Comparison of ENCODE assay signal across 13 cellular contexts in genomic region chr6:10655508-10656055, GRCh38. TPM values are rescaled to one million over a fixed set of nuclear protein-coding genes. Genes with fewer than 3 reads are reported as not detected.
DNase-seq lines count a peak whose midpoint lies in the region; ATAC-seq and TF ChIP-seq lines count a peak whose summit lies in the region.
"Had no signal": no experiment of that assay in that cellular context is flagged by ENCODE, and none has a peak within 500 bp of the region (broad histone marks: within the 10 kb centered on the region; RNA-seq: fewer than 3 reads in every experiment).

No MANE protein-coding gene starts in this region.

- no peak overlapping the region for H3K4me3 ChIP-seq in SU-DHL-6 (ENCODE audit: insufficient read depth, low read length, poor library complexity, severe bottlenecking)
- H3K4me3 ChIP-seq: colonic mucosa, mucosa of descending colon had no signal

- H3K27ac ChIP-seq in SU-DHL-6 (ENCODE audit: low read depth, low read length), result no peak overlapping the region
- H3K27ac ChIP-seq: colonic mucosa had no signal

- H3K4me3 Mint-ChIP-seq in naive B cell, result peak overlapping the region in 1 of 8 donors; percentile 16

- H3K27me3 ChIP-seq in SU-DHL-6 (ENCODE audit: low read length), result no peaks in the 10 kb centered on the region
- H3K27me3 ChIP-seq: colonic mucosa had no signal

- no peak overlapping the region for H3K9ac ChIP-seq in SU-DHL-6 (ENCODE audit: low read length)

- peaks cover 0 to 3% (median 0%) of the 10 kb centered on the region in 7 donors for H3K9me3 Mint-ChIP-seq in naive B cell

- peak overlapping the region; percentile 3 for H2AFZ ChIP-seq in SU-DHL-6 (ENCODE audit: low read depth, low read length, severe bottlenecking)

- no peaks in the 10 kb centered on the region for H3K9me2 ChIP-seq in SU-DHL-6 (replicated peaks; ENCODE audit: insufficient read depth, low read length)

- H3K36me3 ChIP-seq in SU-DHL-6 (ENCODE audit: low read length), result no peaks in the 10 kb centered on the region
- H3K36me3 ChIP-seq: colonic mucosa had no signal

- peak; percentile 38 for DNase-seq in NK-92 treated with Interleukin-12 subunit alpha and Interleukin-12 subunit beta, amount 100 ng/mL, for 24 hours (lab: John Stamatoyannopoulos, UW)
- DNase-seq in NK-92 (lab: John Stamatoyannopoulos, UW; ENCODE audit: unreplicated experiment) (no peak), naive B cell (no peak), anterior cingulate cortex (lab: John Stamatoyannopoulos, UW) (no peak), NCI-H1694 treated with DMSO at 0.1 percent for 48 hours (lab: John Stamatoyannopoulos, UW) (no peak)
- DNase-seq: 8988T; activated CD4-positive, CD25-positive, alpha-beta regulatory T cell; colonic mucosa; mucosa of descending colon; NCI-H446 treated with DMSO at 0.1 percent for 48 hours had no signal

- H3K27ac Mint-ChIP-seq in naive B cell, result no peak overlapping the region

- no peak overlapping the region for H3K4me2 ChIP-seq in SU-DHL-6 (ENCODE audit: low read depth, low read length, poor library complexity, severe bottlenecking)

- H3K9me3 ChIP-seq in SU-DHL-6 (ENCODE audit: insufficient read depth, low read length), result no peaks in the 10 kb centered on the region
- H3K9me3 ChIP-seq: colonic mucosa, mucosa of descending colon had no signal

- H3K79me2 ChIP-seq in SU-DHL-6 (ENCODE audit: insufficient read depth, low read length), result no peaks in the 10 kb centered on the region

- no peaks in the 10 kb centered on the region for H3K36me3 Mint-ChIP-seq in naive B cell

- no peaks in the 10 kb centered on the region for H3F3A ChIP-seq in SU-DHL-6 (ENCODE audit: insufficient read depth)

- peaks cover 5 to 15% (median 14%) of the 10 kb centered on the region in 3 donors for H3K4me1 Mint-ChIP-seq in naive B cell

- peaks cover 12 to 45% (median 25%) of the 10 kb centered on the region in 3 donors for H3K27me3 Mint-ChIP-seq in naive B cell

- peak; percentile 48 for ATAC-seq in GM18909 (IDR thresholded peaks at IDR 0.05; ENCODE audit: poor library complexity, unreplicated experiment)
- peak; percentile 35 to 60 for ATAC-seq in naive B cell (ENCODE audit: low read depth in 2 of 2)
- no peak for ATAC-seq in HG03521 (IDR thresholded peaks at IDR 0.05; ENCODE audit: unreplicated experiment)
- ATAC-seq: mucosa of descending colon had no signal

- TF ChIP-seq CTCF in SU-DHL-6 (IDR thresholded peaks at IDR 0.05; ENCODE audit: insufficient read depth, low read length, poor library complexity, severe bottlenecking), result no peak

- no peaks in the 10 kb centered on the region for H4K20me1 ChIP-seq in SU-DHL-6 (ENCODE audit: low read depth, low read length)

RNA-seq across cellular contexts. Expression of gene C6orf52, which starts 38.8 kb away (rescaled TPM):
- polyA plus RNA-seq in naive B cell (ENCODE audit: low read depth in 6 of 6), result 1 to 10 TPM in 2 of 6 donors, under 1 TPM in 1, not detected in 3; 0.96 to 1.6 (median 1.1) TPM

RNA-seq across cellular contexts. Expression of gene PAK1IP1, which starts 39.2 kb away (rescaled TPM):
- 10 to 100 TPM; 10.5 to 16.2 (median 12.7) TPM for polyA plus RNA-seq in naive B cell (ENCODE audit: low read depth in 6 of 6)
